Comparison of ENCODE assay signal across 8 cellular contexts in the genomic region with DNA sequence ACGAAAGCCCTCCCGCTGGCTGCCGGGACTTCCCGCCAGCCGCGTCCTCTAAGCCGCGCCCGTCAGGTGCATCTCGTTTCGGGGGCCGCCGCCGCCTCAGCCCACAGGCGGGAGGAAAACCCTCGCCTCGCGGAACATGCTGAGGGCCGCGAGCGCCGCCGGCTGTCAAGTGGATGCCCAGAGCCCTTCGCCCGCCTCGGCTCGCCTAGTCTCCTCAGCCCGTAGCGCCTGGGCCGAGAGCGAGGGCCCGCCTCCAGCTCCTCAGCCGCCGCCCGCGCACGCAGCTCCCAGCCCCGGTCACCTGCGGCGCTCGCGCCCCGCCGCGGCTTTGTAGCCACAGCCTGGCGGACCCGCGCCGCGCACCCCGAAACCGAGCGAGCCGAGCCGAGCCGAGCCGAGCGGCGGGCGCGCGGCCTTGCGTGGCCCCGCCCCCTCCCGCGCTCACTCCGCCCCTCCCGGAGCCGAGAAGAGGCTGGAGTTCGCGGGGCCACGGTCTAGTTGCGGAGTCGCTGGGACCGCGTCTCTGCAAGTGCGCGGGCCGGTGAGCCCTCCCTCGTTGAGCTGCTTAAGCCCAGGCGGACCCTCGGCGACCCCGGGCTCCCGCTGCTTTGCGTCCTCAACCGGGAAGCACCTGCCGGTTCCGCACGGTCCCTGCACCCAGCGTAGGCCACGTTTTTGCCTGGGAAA. TPM values are rescaled to one million over a fixed set of nuclear protein-coding genes. Genes with fewer than 3 reads are reported as not detected.
DNase-seq lines count a peak whose midpoint lies in the region; ATAC-seq and TF ChIP-seq lines count a peak whose summit lies in the region.

Gene EML5, minus strand, starts transcription at position 382 of the 687 bp plus-strand sequence. CDS start 450 bp downstream, outside the sequence.

- peaks cover 2% of the 10 kb centered on the region for H3K4me1 Mint-ChIP-seq in progenitor cell of endocrine pancreas (ENCODE audit: low read depth)

- H3K27me3 ChIP-seq in adrenal gland (no peaks in the 10 kb centered on the region), upper lobe of left lung (no peaks in the 10 kb centered on the region)

- peak; percentile 33 for TF ChIP-seq CTCF in GM10266 (IDR thresholded peaks at IDR 0.05; ENCODE audit: control insufficient read depth, insufficient read depth, low read depth, missing control alignments)
- TF ChIP-seq CTCF in adrenal gland (IDR thresholded peaks at IDR 0.05) = peak; percentile 17 to 72 (median 50)
- peak; percentile 48 for TF ChIP-seq CTCF in progenitor cell of endocrine pancreas (IDR thresholded peaks at IDR 0.05; ENCODE audit: unreplicated experiment)
- peak; percentile 9 to 78 (median 48) for TF ChIP-seq CTCF in upper lobe of left lung (IDR thresholded peaks at IDR 0.05)

- H3K36me3 Mint-ChIP-seq in progenitor cell of endocrine pancreas (ENCODE audit: insufficient read depth) = no peaks in the 10 kb centered on the region

- H3K4me1 ChIP-seq in adrenal gland (replicated peaks in 1 of 2) (no peaks in the 10 kb centered on the region), upper lobe of left lung (peaks cover 6 to 22% (median 14%) of the 10 kb centered on the region in 4 donors)

- ATAC-seq in HG02588 (IDR thresholded peaks at IDR 0.05; ENCODE audit: unreplicated experiment) (peak; percentile 86), left cardiac atrium (peak; percentile 99), upper lobe of left lung (ENCODE audit: low FRiP score in 2 of 2) (peak; percentile 95 to 98)

- H3K9me3 ChIP-seq in adrenal gland (replicated peaks in 1 of 3) = no peaks in the 10 kb centered on the region
- H3K9me3 ChIP-seq in upper lobe of left lung = no peaks in the 10 kb centered on the region

- TF ChIP-seq EP300 in upper lobe of left lung (IDR thresholded peaks at IDR 0.05) = no peak

- DNase-seq in GM10266 (ENCODE audit: extremely low spot score) = peak; percentile 85
- DNase-seq in NAMALWA (ENCODE audit: low spot score) = peak; percentile 75
- peak; percentile 40 to 67 for DNase-seq in SW 1271 (lab: John Stamatoyannopoulos, UW)
- DNase-seq in adrenal gland = peak; percentile 88 to 93 (median 89)
- DNase-seq in left cardiac atrium = peak; percentile 85
- peak; percentile 86 for DNase-seq in progenitor cell of endocrine pancreas (ENCODE audit: low spot score, unreplicated experiment)
- DNase-seq in upper lobe of left lung = peak; percentile 88 to 98

- H3K9me3 Mint-ChIP-seq in progenitor cell of endocrine pancreas (ENCODE audit: low read depth) = no peaks in the 10 kb centered on the region

- peak within 1 kb of the TSS; percentile 91 for H3K27ac Mint-ChIP-seq in progenitor cell of endocrine pancreas

- H3K36me3 ChIP-seq in adrenal gland (replicated peaks in 1 of 2) = no peaks in the 10 kb centered on the region
- H3K36me3 ChIP-seq in upper lobe of left lung = no peaks in the 10 kb centered on the region

- H3K27me3 Mint-ChIP-seq in progenitor cell of endocrine pancreas = peaks cover 11% of the 10 kb centered on the region

- intact Hi-C loops in adrenal gland (cut with DNase I) (loop anchor here in 1 of 2 donors (5.0 to 10.0 kb wide), 2 partner anchors 52 to 120 kb away; no protein-coding TSS in a partner anchor), left cardiac atrium (cut with DNase I) (no loop called here)

- TF ChIP-seq POLR2A in adrenal gland (IDR thresholded peaks at IDR 0.05) (peak; percentile 37 to 78), upper lobe of left lung (IDR thresholded peaks at IDR 0.05) (peak in 1 of 4 donors; percentile 56)

- peak within 1 kb of the TSS; percentile 83 for H3K4me3 Mint-ChIP-seq in progenitor cell of endocrine pancreas (ENCODE audit: low read depth)

- 0 to 2% (median 1%) methylated on average over 7 to 92 of the region's 92 CpGs for WGBS in adrenal gland, 4 donors
- 0 to 1% methylated on average over 32 to 33 of the region's 92 CpGs for WGBS in upper lobe of left lung, 2 donors

- H3K27ac ChIP-seq in adrenal gland = peak within 1 kb of the TSS; percentile 41 to 90 (median 63)
- H3K27ac ChIP-seq in upper lobe of left lung = peak within 1 kb of the TSS; percentile 34 to 81 (median 70)

- H3K4me3 ChIP-seq in adrenal gland (peak within 1 kb of the TSS; percentile 36 to 93 (median 50)), upper lobe of left lung (peak within 1 kb of the TSS; percentile 64 to 79 (median 72))

RNA-seq across cellular contexts. Expression of gene EML5, which starts in this region (rescaled TPM):
- 10 to 100 TPM in 2 of 8 donors, 1 to 10 TPM in 6; 2.0 to 17.3 (median 7.4) TPM for total RNA-seq in adrenal gland
- polyA plus RNA-seq in adrenal gland = 1 to 10 TPM; 1.8 to 6.0 (median 5.6) TPM
- under 1 TPM; 0.56 to 0.84 TPM for total RNA-seq in left cardiac atrium
- 6.0 and 6.1 TPM in 2 replicates for total RNA-seq in progenitor cell of endocrine pancreas
- 10 to 100 TPM in 1 of 6 donors, 1 to 10 TPM in 4, under 1 TPM in 1; 0.98 to 10.5 (median 3.3) TPM for total RNA-seq in upper lobe of left lung

Comparison
In these comparisons a context has a peak if more than half of its experiments do, and no peak if none do; other contexts are left out.
1. Peak in every context shown above with its lines: DNase-seq, ATAC-seq, H3K4me3 ChIP-seq and H3K27ac ChIP-seq.
2. Peak in DNase-seq and ATAC-seq in left cardiac atrium; RNA of the gene not detected or under 1 TPM.